ENCODE assay signal across 2 cellular contexts in the genomic region with DNA sequence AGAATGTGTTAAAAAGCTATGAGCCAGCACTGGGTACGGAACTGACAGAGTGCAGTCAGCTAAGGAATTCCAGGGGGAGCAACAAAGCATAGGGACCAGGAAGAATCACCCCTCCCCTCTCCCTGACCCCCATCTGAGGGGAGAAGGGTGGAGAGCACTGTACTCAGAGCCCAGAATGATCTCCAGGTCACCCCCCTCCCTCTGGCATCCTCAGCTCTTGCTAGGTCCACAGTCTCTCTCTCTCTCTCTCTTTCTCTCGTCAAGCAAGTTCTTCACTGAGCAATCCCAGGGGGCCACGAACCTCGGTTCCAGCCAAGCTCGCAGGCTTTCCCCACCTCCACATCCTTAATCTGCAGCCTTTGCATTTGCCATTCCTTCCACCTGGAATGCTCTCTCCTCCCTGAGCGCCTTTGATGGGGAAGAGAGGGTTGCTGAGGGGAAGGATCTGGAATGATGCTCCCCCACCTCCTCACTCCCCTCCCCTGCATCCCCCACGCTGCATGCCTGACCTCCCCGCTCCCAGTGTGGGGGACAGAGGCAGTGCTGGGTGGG.
A peak's percentile ranks its signal among the peaks of the same experiment; 100 is the strongest.
TF ChIP-seq lines count a peak whose summit lies in the region.

No MANE protein-coding gene starts in this region.

TF ChIP-seq in HEK293, 187 proteins besides CTCF, POLR2A, EP300 and RAD21 (continued from another document):
- TF ChIP-seq, protein P1, sequence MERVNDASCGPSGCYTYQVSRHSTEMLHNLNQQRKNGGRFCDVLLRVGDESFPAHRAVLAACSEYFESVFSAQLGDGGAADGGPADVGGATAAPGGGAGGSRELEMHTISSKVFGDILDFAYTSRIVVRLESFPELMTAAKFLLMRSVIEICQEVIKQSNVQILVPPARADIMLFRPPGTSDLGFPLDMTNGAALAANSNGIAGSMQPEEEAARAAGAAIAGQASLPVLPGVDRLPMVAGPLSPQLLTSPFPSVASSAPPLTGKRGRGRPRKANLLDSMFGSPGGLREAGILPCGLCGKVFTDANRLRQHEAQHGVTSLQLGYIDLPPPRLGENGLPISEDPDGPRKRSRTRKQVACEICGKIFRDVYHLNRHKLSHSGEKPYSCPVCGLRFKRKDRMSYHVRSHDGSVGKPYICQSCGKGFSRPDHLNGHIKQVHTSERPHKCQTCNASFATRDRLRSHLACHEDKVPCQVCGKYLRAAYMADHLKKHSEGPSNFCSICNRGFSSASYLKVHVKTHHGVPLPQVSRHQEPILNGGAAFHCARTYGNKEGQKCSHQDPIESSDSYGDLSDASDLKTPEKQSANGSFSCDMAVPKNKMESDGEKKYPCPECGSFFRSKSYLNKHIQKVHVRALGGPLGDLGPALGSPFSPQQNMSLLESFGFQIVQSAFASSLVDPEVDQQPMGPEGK (tag by site-specific recombination; IDR thresholded peaks at IDR 0.05) = peak; percentile 60; the same call in 1 of the 2 replicates
- TF ChIP-seq GLIS1 (tag by site-specific recombination; IDR thresholded peaks at IDR 0.05) = peak; percentile 57
- TF ChIP-seq GLIS2 (tag by site-specific recombination; IDR thresholded peaks at IDR 0.05) = peak; percentile 31; the same call in 1 of the 2 replicates
- TF ChIP-seq PRDM1 (tag by site-specific recombination; IDR thresholded peaks at IDR 0.05) = 0 out of 2 replicates have a peak, but pooled peaks have one; percentile 11
- TF ChIP-seq, protein P2, sequence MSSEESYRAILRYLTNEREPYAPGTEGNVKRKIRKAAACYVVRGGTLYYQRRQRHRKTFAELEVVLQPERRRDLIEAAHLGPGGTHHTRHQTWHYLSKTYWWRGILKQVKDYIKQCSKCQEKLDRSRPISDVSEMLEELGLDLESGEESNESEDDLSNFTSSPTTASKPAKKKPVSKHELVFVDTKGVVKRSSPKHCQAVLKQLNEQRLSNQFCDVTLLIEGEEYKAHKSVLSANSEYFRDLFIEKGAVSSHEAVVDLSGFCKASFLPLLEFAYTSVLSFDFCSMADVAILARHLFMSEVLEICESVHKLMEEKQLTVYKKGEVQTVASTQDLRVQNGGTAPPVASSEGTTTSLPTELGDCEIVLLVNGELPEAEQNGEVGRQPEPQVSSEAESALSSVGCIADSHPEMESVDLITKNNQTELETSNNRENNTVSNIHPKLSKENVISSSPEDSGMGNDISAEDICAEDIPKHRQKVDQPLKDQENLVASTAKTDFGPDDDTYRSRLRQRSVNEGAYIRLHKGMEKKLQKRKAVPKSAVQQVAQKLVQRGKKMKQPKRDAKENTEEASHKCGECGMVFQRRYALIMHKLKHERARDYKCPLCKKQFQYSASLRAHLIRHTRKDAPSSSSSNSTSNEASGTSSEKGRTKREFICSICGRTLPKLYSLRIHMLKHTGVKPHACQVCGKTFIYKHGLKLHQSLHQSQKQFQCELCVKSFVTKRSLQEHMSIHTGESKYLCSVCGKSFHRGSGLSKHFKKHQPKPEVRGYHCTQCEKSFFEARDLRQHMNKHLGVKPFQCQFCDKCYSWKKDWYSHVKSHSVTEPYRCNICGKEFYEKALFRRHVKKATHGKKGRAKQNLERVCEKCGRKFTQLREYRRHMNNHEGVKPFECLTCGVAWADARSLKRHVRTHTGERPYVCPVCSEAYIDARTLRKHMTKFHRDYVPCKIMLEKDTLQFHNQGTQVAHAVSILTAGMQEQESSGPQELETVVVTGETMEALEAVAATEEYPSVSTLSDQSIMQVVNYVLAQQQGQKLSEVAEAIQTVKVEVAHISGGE (tag by site-specific recombination; conservative IDR thresholded peaks at IDR 0.05; ENCODE audit: low read depth) = 0 out of 2 replicates have a peak, but pooled peaks have one; percentile 19
- TF ChIP-seq, protein P3, sequence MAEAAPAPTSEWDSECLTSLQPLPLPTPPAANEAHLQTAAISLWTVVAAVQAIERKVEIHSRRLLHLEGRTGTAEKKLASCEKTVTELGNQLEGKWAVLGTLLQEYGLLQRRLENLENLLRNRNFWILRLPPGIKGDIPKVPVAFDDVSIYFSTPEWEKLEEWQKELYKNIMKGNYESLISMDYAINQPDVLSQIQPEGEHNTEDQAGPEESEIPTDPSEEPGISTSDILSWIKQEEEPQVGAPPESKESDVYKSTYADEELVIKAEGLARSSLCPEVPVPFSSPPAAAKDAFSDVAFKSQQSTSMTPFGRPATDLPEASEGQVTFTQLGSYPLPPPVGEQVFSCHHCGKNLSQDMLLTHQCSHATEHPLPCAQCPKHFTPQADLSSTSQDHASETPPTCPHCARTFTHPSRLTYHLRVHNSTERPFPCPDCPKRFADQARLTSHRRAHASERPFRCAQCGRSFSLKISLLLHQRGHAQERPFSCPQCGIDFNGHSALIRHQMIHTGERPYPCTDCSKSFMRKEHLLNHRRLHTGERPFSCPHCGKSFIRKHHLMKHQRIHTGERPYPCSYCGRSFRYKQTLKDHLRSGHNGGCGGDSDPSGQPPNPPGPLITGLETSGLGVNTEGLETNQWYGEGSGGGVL (tag by site-specific recombination; IDR thresholded peaks at IDR 0.05) = peak; percentile 66
- TF ChIP-seq ZNF600 (tag by site-specific recombination; IDR thresholded peaks at IDR 0.05) = peak; percentile 62
- TF ChIP-seq ZNF155 (tag by site-specific recombination; IDR thresholded peaks at IDR 0.05) = no peak
- no peak for TF ChIP-seq ZNF843 (tag by site-specific recombination; IDR thresholded peaks at IDR 0.05)
- TF ChIP-seq ZBTB17 (tag by site-specific recombination; IDR thresholded peaks at IDR 0.05) = peak; percentile 49; the same call in 1 of the 2 replicates
- no peak for TF ChIP-seq YY2 (tag by site-specific recombination; IDR thresholded peaks at IDR 0.05)

TF ChIP-seq in WTC11, 78 proteins besides CTCF, POLR2A, EP300 and RAD21 (continued from another document):
- TF ChIP-seq, protein P4, sequence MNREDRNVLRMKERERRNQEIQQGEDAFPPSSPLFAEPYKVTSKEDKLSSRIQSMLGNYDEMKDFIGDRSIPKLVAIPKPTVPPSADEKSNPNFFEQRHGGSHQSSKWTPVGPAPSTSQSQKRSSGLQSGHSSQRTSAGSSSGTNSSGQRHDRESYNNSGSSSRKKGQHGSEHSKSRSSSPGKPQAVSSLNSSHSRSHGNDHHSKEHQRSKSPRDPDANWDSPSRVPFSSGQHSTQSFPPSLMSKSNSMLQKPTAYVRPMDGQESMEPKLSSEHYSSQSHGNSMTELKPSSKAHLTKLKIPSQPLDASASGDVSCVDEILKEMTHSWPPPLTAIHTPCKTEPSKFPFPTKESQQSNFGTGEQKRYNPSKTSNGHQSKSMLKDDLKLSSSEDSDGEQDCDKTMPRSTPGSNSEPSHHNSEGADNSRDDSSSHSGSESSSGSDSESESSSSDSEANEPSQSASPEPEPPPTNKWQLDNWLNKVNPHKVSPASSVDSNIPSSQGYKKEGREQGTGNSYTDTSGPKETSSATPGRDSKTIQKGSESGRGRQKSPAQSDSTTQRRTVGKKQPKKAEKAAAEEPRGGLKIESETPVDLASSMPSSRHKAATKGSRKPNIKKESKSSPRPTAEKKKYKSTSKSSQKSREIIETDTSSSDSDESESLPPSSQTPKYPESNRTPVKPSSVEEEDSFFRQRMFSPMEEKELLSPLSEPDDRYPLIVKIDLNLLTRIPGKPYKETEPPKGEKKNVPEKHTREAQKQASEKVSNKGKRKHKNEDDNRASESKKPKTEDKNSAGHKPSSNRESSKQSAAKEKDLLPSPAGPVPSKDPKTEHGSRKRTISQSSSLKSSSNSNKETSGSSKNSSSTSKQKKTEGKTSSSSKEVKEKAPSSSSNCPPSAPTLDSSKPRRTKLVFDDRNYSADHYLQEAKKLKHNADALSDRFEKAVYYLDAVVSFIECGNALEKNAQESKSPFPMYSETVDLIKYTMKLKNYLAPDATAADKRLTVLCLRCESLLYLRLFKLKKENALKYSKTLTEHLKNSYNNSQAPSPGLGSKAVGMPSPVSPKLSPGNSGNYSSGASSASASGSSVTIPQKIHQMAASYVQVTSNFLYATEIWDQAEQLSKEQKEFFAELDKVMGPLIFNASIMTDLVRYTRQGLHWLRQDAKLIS (CRISPR knock-in tag; IDR thresholded peaks at IDR 0.05; ENCODE audit: borderline replicate concordance) = no peak
- no peak for TF ChIP-seq ZNF396 (CRISPR knock-in tag; IDR thresholded peaks at IDR 0.05; ENCODE audit: borderline replicate concordance)
- TF ChIP-seq TEAD4 (CRISPR knock-in tag; IDR thresholded peaks at IDR 0.05) = peak; percentile 88
- TF ChIP-seq TEAD1 (CRISPR knock-in tag; IDR thresholded peaks at IDR 0.05) = peak; percentile 95; the same call in 1 of the 2 replicates
- TF ChIP-seq GTF2I (CRISPR knock-in tag; conservative IDR thresholded peaks at IDR 0.05) = no peak; the same call in 1 of the 2 replicates
- TF ChIP-seq NR3C1 (CRISPR knock-in tag; conservative IDR thresholded peaks at IDR 0.05; ENCODE audit: low read depth) = no peak
- TF ChIP-seq SP1 (CRISPR knock-in tag; conservative IDR thresholded peaks at IDR 0.05) = 0 out of 2 replicates have a peak, but pooled peaks have one; percentile 36
- no peak for TF ChIP-seq ATF1 (CRISPR knock-in tag; IDR thresholded peaks at IDR 0.05)
- no peak for TF ChIP-seq ZNF232 (CRISPR knock-in tag; IDR thresholded peaks at IDR 0.05)
- no peak for TF ChIP-seq ZNF671 (CRISPR knock-in tag; IDR thresholded peaks at IDR 0.05)
- TF ChIP-seq EMX1 (CRISPR knock-in tag; IDR thresholded peaks at IDR 0.05) = no peak
- TF ChIP-seq IRF2 (CRISPR knock-in tag; IDR thresholded peaks at IDR 0.05; ENCODE audit: borderline replicate concordance, low read depth) = no peak
- TF ChIP-seq RORB (CRISPR knock-in tag; IDR thresholded peaks at IDR 0.05) = no peak
- TF ChIP-seq, protein P5, sequence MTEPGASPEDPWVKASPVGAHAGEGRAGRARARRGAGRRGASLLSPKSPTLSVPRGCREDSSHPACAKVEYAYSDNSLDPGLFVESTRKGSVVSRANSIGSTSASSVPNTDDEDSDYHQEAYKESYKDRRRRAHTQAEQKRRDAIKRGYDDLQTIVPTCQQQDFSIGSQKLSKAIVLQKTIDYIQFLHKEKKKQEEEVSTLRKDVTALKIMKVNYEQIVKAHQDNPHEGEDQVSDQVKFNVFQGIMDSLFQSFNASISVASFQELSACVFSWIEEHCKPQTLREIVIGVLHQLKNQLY (CRISPR knock-in tag; IDR thresholded peaks at IDR 0.05) = no peak
- TF ChIP-seq, protein P6, sequence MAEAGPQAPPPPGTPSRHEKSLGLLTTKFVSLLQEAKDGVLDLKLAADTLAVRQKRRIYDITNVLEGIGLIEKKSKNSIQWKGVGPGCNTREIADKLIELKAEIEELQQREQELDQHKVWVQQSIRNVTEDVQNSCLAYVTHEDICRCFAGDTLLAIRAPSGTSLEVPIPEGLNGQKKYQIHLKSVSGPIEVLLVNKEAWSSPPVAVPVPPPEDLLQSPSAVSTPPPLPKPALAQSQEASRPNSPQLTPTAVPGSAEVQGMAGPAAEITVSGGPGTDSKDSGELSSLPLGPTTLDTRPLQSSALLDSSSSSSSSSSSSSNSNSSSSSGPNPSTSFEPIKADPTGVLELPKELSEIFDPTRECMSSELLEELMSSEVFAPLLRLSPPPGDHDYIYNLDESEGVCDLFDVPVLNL (CRISPR knock-in tag; IDR thresholded peaks at IDR 0.05; ENCODE audit: borderline replicate concordance, low read depth) = no peak
- no peak for TF ChIP-seq TP53 (CRISPR knock-in tag; IDR thresholded peaks at IDR 0.05)
- peak; percentile 86 for TF ChIP-seq ZNF121 (CRISPR knock-in tag; IDR thresholded peaks at IDR 0.05)
- TF ChIP-seq, protein P7, sequence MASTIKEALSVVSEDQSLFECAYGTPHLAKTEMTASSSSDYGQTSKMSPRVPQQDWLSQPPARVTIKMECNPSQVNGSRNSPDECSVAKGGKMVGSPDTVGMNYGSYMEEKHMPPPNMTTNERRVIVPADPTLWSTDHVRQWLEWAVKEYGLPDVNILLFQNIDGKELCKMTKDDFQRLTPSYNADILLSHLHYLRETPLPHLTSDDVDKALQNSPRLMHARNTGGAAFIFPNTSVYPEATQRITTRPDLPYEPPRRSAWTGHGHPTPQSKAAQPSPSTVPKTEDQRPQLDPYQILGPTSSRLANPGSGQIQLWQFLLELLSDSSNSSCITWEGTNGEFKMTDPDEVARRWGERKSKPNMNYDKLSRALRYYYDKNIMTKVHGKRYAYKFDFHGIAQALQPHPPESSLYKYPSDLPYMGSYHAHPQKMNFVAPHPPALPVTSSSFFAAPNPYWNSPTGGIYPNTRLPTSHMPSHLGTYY (CRISPR knock-in tag; IDR thresholded peaks at IDR 0.05) = no peak
- TF ChIP-seq, protein P8, sequence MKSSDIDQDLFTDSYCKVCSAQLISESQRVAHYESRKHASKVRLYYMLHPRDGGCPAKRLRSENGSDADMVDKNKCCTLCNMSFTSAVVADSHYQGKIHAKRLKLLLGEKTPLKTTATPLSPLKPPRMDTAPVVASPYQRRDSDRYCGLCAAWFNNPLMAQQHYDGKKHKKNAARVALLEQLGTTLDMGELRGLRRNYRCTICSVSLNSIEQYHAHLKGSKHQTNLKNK (CRISPR knock-in tag; IDR thresholded peaks at IDR 0.05) = no peak
